8 cellular contexts compared by ENCODE assay signal in the genomic region with DNA sequence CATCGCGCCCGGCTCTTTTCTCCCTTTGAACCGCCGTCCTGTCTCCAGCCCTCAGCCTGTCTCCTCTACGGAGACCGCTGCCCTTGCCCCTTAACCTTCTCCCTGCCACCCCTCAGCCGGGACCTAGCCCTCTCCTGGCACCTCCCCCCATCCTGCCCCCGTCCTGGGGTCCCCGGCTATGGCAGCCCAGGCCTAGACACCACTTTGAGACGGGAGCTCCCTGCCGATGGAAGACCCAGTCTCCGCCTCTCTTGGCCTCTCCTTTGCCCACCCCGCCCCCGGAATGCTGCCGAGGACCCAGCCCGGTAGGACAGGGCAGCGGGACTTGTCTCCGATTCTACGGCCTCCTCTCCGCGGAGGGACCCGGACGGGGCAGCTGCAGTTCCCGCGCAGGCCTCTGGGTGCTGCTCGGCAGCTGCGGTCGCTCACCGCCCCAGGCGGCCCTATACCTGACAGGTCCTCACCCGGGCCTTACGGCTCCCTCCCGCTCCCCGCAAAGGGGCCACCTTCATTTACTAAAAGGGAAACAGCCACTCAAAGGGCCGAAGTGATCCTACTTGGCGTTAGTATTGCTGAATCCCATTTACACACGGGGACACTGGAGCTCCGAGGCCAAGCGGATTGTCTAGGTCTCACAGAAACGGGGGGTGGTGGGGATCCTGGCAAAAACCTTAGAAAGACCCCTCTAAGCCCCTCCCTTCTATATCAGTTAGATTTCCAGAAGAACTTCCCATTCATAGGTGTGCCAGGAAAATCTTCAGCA. TPM values are rescaled to one million over a fixed set of nuclear protein-coding genes. Genes with fewer than 3 reads are reported as not detected.
DNase-seq lines count a peak whose midpoint lies in the region; ATAC-seq and TF ChIP-seq lines count a peak whose summit lies in the region.

No MANE protein-coding gene starts in this region.

- peaks cover 6% of the 10 kb centered on the region for H3K4me1 Mint-ChIP-seq in activated naive CD8-positive, alpha-beta T cell (ENCODE audit: low read depth)

- H3K4me3 ChIP-seq in LNCaP clone FGC (ENCODE audit: low read depth, low read length): no peak overlapping the region
- H3K4me3 ChIP-seq in heart left ventricle: no peak overlapping the region
- no peak overlapping the region for H3K4me3 ChIP-seq in prostate gland
- H3K4me3 ChIP-seq in aorta (ENCODE audit: low read length in 2 of 2): no peak overlapping the region

- no peaks in the 10 kb centered on the region for H3K9me3 Mint-ChIP-seq in activated naive CD8-positive, alpha-beta T cell (ENCODE audit: low read depth)

- peak overlapping the region; percentile 44 for H3K4me3 Mint-ChIP-seq in activated naive CD8-positive, alpha-beta T cell

- no peak overlapping the region for H3K27ac ChIP-seq in heart left ventricle
- H3K27ac ChIP-seq in prostate gland: no peak overlapping the region
- no peak overlapping the region for H3K27ac ChIP-seq in aorta (ENCODE audit: low read depth in 1 of 2, low read length in 2 of 2)

- H3K27me3 ChIP-seq in heart left ventricle (peaks cover 4 to 65% (median 26%) of the 10 kb centered on the region in 9 donors), prostate gland (replicated peaks; ENCODE audit: insufficient read depth) (no peaks in the 10 kb centered on the region), aorta (ENCODE audit: control insufficient read depth in 1 of 2, insufficient read depth in 2 of 2, low read length in 1 of 2) (no peaks in the 10 kb centered on the region)

- 5 to 8% (median 8%) methylated on average over 41 of the region's 41 CpGs for WGBS in heart left ventricle, 4 donors
- 11% methylated on average over 41 of the region's 41 CpGs for WGBS in prostate gland
- 5 to 6% methylated on average over 41 of the region's 41 CpGs for WGBS in aorta, 2 donors

- intact Hi-C loops in heart left ventricle (cut with DNase I) (loop anchor here in 9 of 10 donors (2.0 to 5.0 kb wide), 3 partner anchors 116 to 118 kb away; a partner anchor contains a TSS), prostate gland (cut with DNase I) (loop anchor here (5.0 kb wide), 1 partner anchor 117 kb away; a partner anchor contains a TSS), aorta (cut with DNase I) (loop anchor here (1.0 to 5.0 kb wide), 2 partner anchors 117 kb away; a partner anchor contains a TSS)

- DNase-seq in 8988T (peak; percentile 99), LNCaP clone FGC (ENCODE audit: low read depth) (no peak), SW 1271 (lab: John Stamatoyannopoulos, UW) (peak; percentile 21 to 46), heart left ventricle (peak; percentile 50 to 90 (median 67)), prostate gland (ENCODE audit: low spot score) (peak; percentile 58), aorta (peak; percentile 79 to 93)

- no peak overlapping the region for H3K27ac Mint-ChIP-seq in activated naive CD8-positive, alpha-beta T cell

- TF ChIP-seq CTCF in LNCaP clone FGC (IDR thresholded peaks at IDR 0.05; ENCODE audit: control insufficient read depth, extremely low read depth, insufficient read depth) (peak; percentile 90), heart left ventricle (IDR thresholded peaks at IDR 0.05) (peak; percentile 82 to 98 (median 94)), prostate gland (IDR thresholded peaks at IDR 0.05) (peak; percentile 61 to 97 (median 92))

- H3K36me3 ChIP-seq in heart left ventricle (no peaks in the 10 kb centered on the region), prostate gland (no peaks in the 10 kb centered on the region), aorta (ENCODE audit: control insufficient read depth in 1 of 2, insufficient read depth in 2 of 2, low read length in 1 of 2) (no peaks in the 10 kb centered on the region)

- H3K4me1 ChIP-seq in heart left ventricle (peaks cover 0 to 10% (median 4%) of the 10 kb centered on the region in 12 donors), prostate gland (replicated peaks) (no peaks in the 10 kb centered on the region), aorta (ENCODE audit: control insufficient read depth in 1 of 2, insufficient read depth in 2 of 2, low read length in 2 of 2) (no peaks in the 10 kb centered on the region)

- TF ChIP-seq POLR2A in heart left ventricle (IDR thresholded peaks at IDR 0.05) (no peak), prostate gland (IDR thresholded peaks at IDR 0.05) (no peak)

- H3K9me3 ChIP-seq in heart left ventricle (no peaks in the 10 kb centered on the region), prostate gland (no peaks in the 10 kb centered on the region), aorta (ENCODE audit: control insufficient read depth, low read length) (no peaks in the 10 kb centered on the region)

- peaks cover 13% of the 10 kb centered on the region for H3K27me3 Mint-ChIP-seq in activated naive CD8-positive, alpha-beta T cell

- H3K36me3 Mint-ChIP-seq in activated naive CD8-positive, alpha-beta T cell: no peaks in the 10 kb centered on the region

- peak; percentile 74 for ATAC-seq in GM18498 (IDR thresholded peaks at IDR 0.05; ENCODE audit: unreplicated experiment)
- peak; percentile 75 to 95 (median 90) for ATAC-seq in heart left ventricle
- ATAC-seq in aorta (ENCODE audit: low FRiP score): peak; percentile 90

RNA-seq across cellular contexts. Expression of a gene that starts 32.6 kb away (rescaled TPM):
- total RNA-seq in heart left ventricle (1 to 10 TPM in 2 of 9 donors, under 1 TPM in 1, not detected in 6; 0.50 to 2.1 (median 1.3) TPM), prostate gland (not detected), aorta (not detected)
- polyA plus RNA-seq in heart left ventricle (not detected), aorta (not detected)
